ENCODE assay signal across 8 cellular contexts in the genomic region with DNA sequence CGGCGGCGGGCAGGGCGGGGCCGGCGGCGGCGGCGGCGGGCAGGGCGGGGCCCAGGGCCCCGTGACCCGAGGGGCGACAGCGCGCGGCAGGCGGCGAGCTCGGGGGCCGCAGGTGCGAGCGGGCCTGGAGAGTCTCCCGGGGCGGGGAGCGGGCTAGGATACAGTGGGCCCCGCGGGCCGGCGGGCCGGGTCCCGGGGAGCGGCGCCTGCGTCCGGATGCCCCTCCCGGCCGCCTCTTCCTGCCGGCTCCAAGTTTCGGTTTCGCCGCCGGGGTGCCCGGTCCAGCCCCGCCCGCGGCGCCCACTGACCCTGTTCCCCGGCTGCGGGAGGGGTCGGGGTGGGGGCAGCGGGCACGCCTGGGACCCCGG. TPM values are rescaled to one million over a fixed set of nuclear protein-coding genes. Genes with fewer than 3 reads are reported as not detected.
DNase-seq lines count a peak whose midpoint lies in the region; ATAC-seq and TF ChIP-seq lines count a peak whose summit lies in the region.

RNF213 (plus strand) TSS at position 62 of the 368 bp plus-strand sequence. CDS start 2,830 bp downstream, outside the sequence.

- DNase-seq in GM19238 (ENCODE audit: insufficient read length, low spot score) = peak; percentile 78
- DNase-seq in NCI-H1092 (lab: John Stamatoyannopoulos, UW) = peak; percentile 32
- peak; percentile 72 for DNase-seq in activated CD4-positive, alpha-beta memory T cell treated with anti-CD3 and anti-CD28 coated beads, Interleukin-2, amount 10 ng/mL, durations not matched to agents 7 days and 5 days
- peak; percentile 84 for DNase-seq in endodermal cell
- DNase-seq in mesenteric fat pad (ENCODE audit: low spot score) = no peak
- DNase-seq in testis = no peak

- TF ChIP-seq POLR2A in testis (IDR thresholded peaks at IDR 0.05) = no peak

- intact Hi-C loops in testis (cut with DNase I; ENCODE audit: low total_unique reads) = no loop called here

- peak within 1 kb of the TSS; percentile 94 to 100 (median 100) for H3K4me2 ChIP-seq in BLaER1 treated with 17β-estradiol and CSF1 and Interleukin-3, amounts not matched to agents 10 nM and 100 nM

- CTCF ChIA-PET in activated CD4-positive, alpha-beta memory T cell treated with anti-CD3 and anti-CD28 coated beads, Interleukin-2, amount 10 ng/mL, durations not matched to agents 7 days and 5 days (lab: Charles Lee) = interaction anchor here (1.0 kb wide), 1 partner anchor 159 kb away, joined by 3 read pairs; the partner anchor contains the start of gene GAA

- H3K36me3 Mint-ChIP-seq in activated CD4-positive, alpha-beta memory T cell treated with anti-CD3 and anti-CD28 coated beads, Interleukin-2, amount 10 ng/mL, durations not matched to agents 7 days and 5 days (ENCODE audit: low read depth) = peaks cover 36% of the 10 kb centered on the region
- H3K36me3 Mint-ChIP-seq in endodermal cell (ENCODE audit: low read depth) = peaks cover 14% of the 10 kb centered on the region

- no peaks in the 10 kb centered on the region for H3K27me3 Mint-ChIP-seq in activated CD4-positive, alpha-beta memory T cell treated with anti-CD3 and anti-CD28 coated beads, Interleukin-2, amount 10 ng/mL, durations not matched to agents 7 days and 5 days
- no peaks in the 10 kb centered on the region for H3K27me3 Mint-ChIP-seq in endodermal cell (ENCODE audit: insufficient read depth)

- POLR2A ChIA-PET in activated CD4-positive, alpha-beta memory T cell treated with anti-CD3 and anti-CD28 coated beads, Interleukin-2, amount 10 ng/mL, durations not matched to agents 7 days and 5 days (lab: Charles Lee) = interaction anchor here (1.0 to 20.7 kb wide), 8 partner anchors 0 to 194 kb away, joined by 3 to 390 read pairs (median 28); partner anchors contain the start of genes RNF213, SGSH and SLC26A11

- H3K9me3 Mint-ChIP-seq in activated CD4-positive, alpha-beta memory T cell treated with anti-CD3 and anti-CD28 coated beads, Interleukin-2, amount 10 ng/mL, durations not matched to agents 7 days and 5 days = no peaks in the 10 kb centered on the region
- H3K9me3 Mint-ChIP-seq in endodermal cell = no peaks in the 10 kb centered on the region

- TF ChIP-seq CTCF in endodermal cell (conservative IDR thresholded peaks at IDR 0.05) = no peak
- TF ChIP-seq CTCF in testis (IDR thresholded peaks at IDR 0.05) = no peak

- peaks cover 0 to 38% (median 10%) of the 10 kb centered on the region in 11 experiments; a peak in 15 of 22 replicates for H4K20me1 ChIP-seq in BLaER1 treated with 17β-estradiol and CSF1 and Interleukin-3, amounts not matched to agents 10 nM and 100 nM

- peak within 1 kb of the TSS; percentile 88 to 98 (median 94) for H3K27ac ChIP-seq in BLaER1 treated with 17β-estradiol and CSF1 and Interleukin-3, amounts not matched to agents 10 nM and 100 nM
- H3K27ac ChIP-seq in endodermal cell (ENCODE audit: low read depth, low read length) = peak within 1 kb of the TSS; percentile 88
- peak within 1 kb of the TSS; percentile 96 to 99 for H3K27ac ChIP-seq in testis

- H3K9ac ChIP-seq in BLaER1 treated with 17β-estradiol and CSF1 and Interleukin-3, amounts not matched to agents 10 nM and 100 nM = peak within 1 kb of the TSS; percentile 87 to 97 (median 93)
- peak within 1 kb of the TSS; percentile 94 for H3K9ac ChIP-seq in endodermal cell (ENCODE audit: extremely low read depth, low read length, poor library complexity, severe bottlenecking)

- H3K4me3 ChIP-seq in BLaER1 treated with 17β-estradiol and CSF1 and Interleukin-3, amounts not matched to agents 10 nM and 100 nM = peak within 1 kb of the TSS; percentile 71 to 97 (median 80)
- H3K4me3 ChIP-seq in endodermal cell (ENCODE audit: low read length) = peak within 1 kb of the TSS; percentile 84
- peak within 1 kb of the TSS; percentile 88 to 96 for H3K4me3 ChIP-seq in testis

- no peaks in the 10 kb centered on the region for H3K27me3 ChIP-seq in BLaER1 treated with 17β-estradiol and CSF1 and Interleukin-3, amounts not matched to agents 10 nM and 100 nM
- H3K27me3 ChIP-seq in endodermal cell (ENCODE audit: control insufficient read depth, insufficient read depth, low read length, poor library complexity, severe bottlenecking) = no peaks in the 10 kb centered on the region
- H3K27me3 ChIP-seq in testis = no peaks in the 10 kb centered on the region

- H3K4me1 ChIP-seq in BLaER1 treated with 17β-estradiol and CSF1 and Interleukin-3, amounts not matched to agents 10 nM and 100 nM = peaks cover 69 to 83% (median 76%) of the 10 kb centered on the region in 10 experiments
- H3K4me1 ChIP-seq in endodermal cell (ENCODE audit: control insufficient read depth, insufficient read depth, low read length) (peaks cover 15% of the 10 kb centered on the region), testis (peaks cover 23% of the 10 kb centered on the region)

- ATAC-seq in HG03135 (IDR thresholded peaks at IDR 0.05; ENCODE audit: unreplicated experiment) = no peak

- WGBS in endodermal cell (ENCODE audit: insufficient coverage in 1 of 2, insufficient read length in 1 of 2), 2 experiments = 0% methylated on average over 9 to 49 of the region's 54 CpGs
- WGBS in testis, 2 donors = 1% methylated on average over 32 of the region's 54 CpGs; no CpG with 5 or more reads in 1 of the 2 donors

- H3K27ac Mint-ChIP-seq in activated CD4-positive, alpha-beta memory T cell treated with anti-CD3 and anti-CD28 coated beads, Interleukin-2, amount 10 ng/mL, durations not matched to agents 7 days and 5 days = peak within 1 kb of the TSS; percentile 96
- H3K27ac Mint-ChIP-seq in endodermal cell = peak within 1 kb of the TSS; percentile 91

- no peaks in the 10 kb centered on the region for H3K9me3 ChIP-seq in BLaER1 treated with 17β-estradiol and CSF1 and Interleukin-3, amounts not matched to agents 10 nM and 100 nM (replicated peaks in 1 of 11)
- H3K9me3 ChIP-seq in endodermal cell (ENCODE audit: control insufficient read depth, low read length) = no peaks in the 10 kb centered on the region
- H3K9me3 ChIP-seq in testis = no peaks in the 10 kb centered on the region

- peaks cover under 1 to 12% (median 5%) of the 10 kb centered on the region in 11 experiments; a peak in 18 of 22 replicates for H3K36me3 ChIP-seq in BLaER1 treated with 17β-estradiol and CSF1 and Interleukin-3, amounts not matched to agents 10 nM and 100 nM
- H3K36me3 ChIP-seq in endodermal cell (ENCODE audit: control insufficient read depth, insufficient read depth, low read length) (peaks cover 11% of the 10 kb centered on the region), testis (ENCODE audit: low read depth, missing control alignments) (no peaks in the 10 kb centered on the region)

- H3K4me3 Mint-ChIP-seq in activated CD4-positive, alpha-beta memory T cell treated with anti-CD3 and anti-CD28 coated beads, Interleukin-2, amount 10 ng/mL, durations not matched to agents 7 days and 5 days = peak within 1 kb of the TSS; percentile 99
- peak within 1 kb of the TSS; percentile 82 for H3K4me3 Mint-ChIP-seq in endodermal cell

- H3K4me1 Mint-ChIP-seq in activated CD4-positive, alpha-beta memory T cell treated with anti-CD3 and anti-CD28 coated beads, Interleukin-2, amount 10 ng/mL, durations not matched to agents 7 days and 5 days = peaks cover 60% of the 10 kb centered on the region
- H3K4me1 Mint-ChIP-seq in endodermal cell = peaks cover 31% of the 10 kb centered on the region

RNA-seq across cellular contexts. Expression of gene RNF213, which starts in this region (rescaled TPM):
- 100 to 1,000 TPM; 787 to 849 TPM for total RNA-seq in activated CD4-positive, alpha-beta memory T cell treated with anti-CD3 and anti-CD28 coated beads, Interleukin-2, amount 10 ng/mL, durations not matched to agents 7 days and 5 days
- total RNA-seq in endodermal cell (100 to 1,000 TPM in 1 of 2 donors, 10 to 100 TPM in 1; 98.8 to 136 TPM), mesenteric fat pad (168 TPM), testis (10 to 100 TPM; 66.9 to 68.9 TPM)
- 30.0 TPM for polyA plus RNA-seq in endodermal cell (2013, experiment 1 of 2)
- 28.2 TPM for polyA plus RNA-seq in endodermal cell (2013, experiment 2 of 2)
- polyA plus RNA-seq in testis (ENCODE audit: insufficient read depth, low read depth, low replicate concordance) = 25.3 TPM

Comparison
In these comparisons a context has a peak if more than half of its experiments do, and no peak if none do; other contexts are left out.
1. DNase-seq: peak in GM19238 (single experiment), NCI-H1092 (single experiment), activated CD4-positive, alpha-beta memory T cell treated with anti-CD3 and anti-CD28 coated beads, Interleukin-2, amount 10 ng/mL, durations not matched to agents 7 days and 5 days (single experiment) and endodermal cell (single experiment); none in mesenteric fat pad (single experiment) and testis (single experiment).
2. Peak in every context shown above with its lines, with median percentiles within 50 percentile points of each other: H3K27ac ChIP-seq and H3K4me3 ChIP-seq.